Comparison of ENCODE assay signal across 8 cellular contexts in the genomic region with DNA sequence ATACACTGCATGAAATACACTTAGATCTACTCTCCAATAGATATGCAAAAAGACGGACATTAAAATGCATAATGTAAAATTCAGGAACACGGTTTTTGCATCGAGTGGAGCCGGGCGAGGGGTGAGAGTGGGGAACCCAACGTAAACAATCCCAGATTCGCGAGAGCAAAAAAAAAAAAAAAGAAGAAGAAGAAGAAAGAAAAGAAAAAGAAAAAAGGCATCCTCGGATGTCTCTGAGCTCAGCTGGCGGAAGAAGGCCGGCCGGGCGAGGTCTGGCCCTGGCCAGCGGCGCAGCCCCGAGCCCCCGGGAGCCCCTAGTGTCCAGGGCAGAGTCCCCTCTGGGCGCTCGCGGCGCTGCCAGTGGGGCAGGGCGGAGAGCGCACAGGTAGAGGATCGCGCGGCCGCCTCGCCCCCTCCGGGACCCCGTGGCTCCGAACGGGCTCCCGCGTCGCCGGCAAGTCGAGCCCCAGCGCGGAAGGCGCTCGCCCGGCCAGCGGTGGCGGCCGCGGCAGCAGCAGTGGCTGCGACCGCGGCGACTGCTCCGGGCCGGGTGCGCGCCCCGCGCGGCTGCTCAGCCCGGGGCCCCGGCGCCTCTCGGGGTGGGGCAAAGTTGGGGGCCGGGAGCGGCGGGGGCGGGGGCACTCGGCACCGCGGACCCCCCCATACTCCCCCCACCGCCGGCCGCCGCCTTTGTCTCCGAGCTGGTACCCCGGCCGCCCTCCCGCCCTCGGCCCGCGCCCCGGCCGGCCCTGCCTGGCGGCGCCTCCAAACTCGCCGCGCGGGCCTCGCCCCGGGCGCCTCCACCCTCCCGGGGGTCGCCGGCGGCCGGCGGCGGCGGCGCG. TPM values are rescaled to one million over a fixed set of nuclear protein-coding genes. Genes with fewer than 3 reads are reported as not detected.
DNase-seq lines count a peak whose midpoint lies in the region; ATAC-seq, FAIRE-seq and TF ChIP-seq lines count a peak whose summit lies in the region.

No MANE protein-coding gene starts in this region.

- H3K4me3 ChIP-seq in IMR-90 (ENCODE audit: insufficient read depth, low read depth, low read length) (peak overlapping the region; percentile 82), testis (peak overlapping the region; percentile 68 to 80)

- dilution Hi-C loops in IMR-90 (cut with HindIII; ENCODE audit: low sequenced_read_pairs, unreplicated experiment), result no loop called here

- H3K27me3 Mint-ChIP-seq in brain, result peaks cover 53% of the 10 kb centered on the region

- no TSS peak for BruUV-seq in IMR-90 (replicated peaks; lab: Mats Ljungman, UMichigan)

- H3K56ac ChIP-seq in IMR-90 (ENCODE audit: extremely low read depth, insufficient read depth, low read length), result peak overlapping the region; percentile 63; the same call in 1 of the 2 replicates

- peak overlapping the region; percentile 99 for H3K4me2 ChIP-seq in IMR-90 (ENCODE audit: low read depth, low read length)

- peak overlapping the region; percentile 16; the same call in 2 of the 3 replicates for H2BK15ac ChIP-seq in IMR-90 (ENCODE audit: low read depth, low read length)

- no peak overlapping the region for H2AK5ac ChIP-seq in IMR-90 (ENCODE audit: low read depth, low read length)

- peak overlapping the region in 3 of 5 experiments; percentile 46 to 93 (median 88) for H3K27ac Mint-ChIP-seq in brain

- peak overlapping the region; percentile 91 for H3K18ac ChIP-seq in IMR-90 (ENCODE audit: low read depth, low read length)

- TF ChIP-seq CTCF in GM12873 (IDR thresholded peaks at IDR 0.05; ENCODE audit: insufficient read depth, low read depth, low read length, missing control alignments), result peak; percentile 21
- 0 out of 2 replicates have a peak, but pooled peaks have one; percentile 21 for TF ChIP-seq CTCF in IMR-90 (conservative IDR thresholded peaks at IDR 0.05; ENCODE audit: low read depth, low read length)
- peak in 1 of 2 experiments; percentile 34 for TF ChIP-seq CTCF in brain (conservative IDR thresholded peaks at IDR 0.05)
- TF ChIP-seq CTCF in testis (IDR thresholded peaks at IDR 0.05), result peak in 1 of 3 experiments; percentile 13
- no peak for TF ChIP-seq CTCF in D721Med (IDR thresholded peaks at IDR 0.05; ENCODE audit: insufficient read depth, missing control alignments)

- peak overlapping the region; percentile 28 for H2AK9ac ChIP-seq in IMR-90 (replicated peaks; ENCODE audit: low read depth, low read length, poor library complexity)

- POLR2A ChIA-PET in IMR-90 (lab: Charles Lee; ENCODE audit: unreplicated experiment), result interaction anchor here (0.7 kb wide), 1 partner anchor 151 kb away, joined by 3 read pairs; no protein-coding TSS in a partner anchor

- H3K36me3 ChIP-seq in IMR-90 (ENCODE audit: control insufficient read depth, insufficient read depth, low read length) (no peaks in the 10 kb centered on the region), testis (ENCODE audit: low read depth, missing control alignments) (no peaks in the 10 kb centered on the region)

- peak overlapping the region; percentile 86 for H3K27ac ChIP-seq in IMR-90 (ENCODE audit: insufficient read depth, low read length)
- peak overlapping the region; percentile 80 to 94 for H3K27ac ChIP-seq in testis

- 1% methylated on average over 21 of the region's 100 CpGs; no CpG with 5 or more reads in 1 of the 2 experiments for WGBS in IMR-90 (ENCODE audit: extremely low coverage in 2 of 2, insufficient read length in 1 of 2), 2 experiments
- WGBS in testis, 2 donors, result 1 to 2% methylated on average over 23 to 46 of the region's 100 CpGs

- H4K91ac ChIP-seq in IMR-90 (ENCODE audit: insufficient read depth, low read depth, low read length), result peak overlapping the region; percentile 37

- H3K4me1 Mint-ChIP-seq in brain, result peaks cover 35% of the 10 kb centered on the region

- H3K9me3 ChIP-seq in IMR-90 (ENCODE audit: control insufficient read depth, insufficient read depth, low read length) (no peaks in the 10 kb centered on the region), testis (no peaks in the 10 kb centered on the region)

- peak overlapping the region; percentile 12; the same call in 1 of the 2 replicates for H4K5ac ChIP-seq in IMR-90 (ENCODE audit: low read depth, low read length)

- peak overlapping the region in 3 of 5 experiments; percentile 65 to 95 (median 92) for H3K4me3 Mint-ChIP-seq in brain

- H3K4ac ChIP-seq in IMR-90 (ENCODE audit: low read depth, low read length), result peak overlapping the region; percentile 62; the same call in 1 of the 2 replicates

- H2BK20ac ChIP-seq in IMR-90 (ENCODE audit: low read depth, low read length), result 0 out of 2 replicates have a peak overlapping the region, but pooled peaks have one; percentile 19

- in situ Hi-C loops in IMR-90 (cut with MboI; ENCODE audit: low sequenced_read_pairs), result loop anchor here (10.0 to 25.0 kb wide), 2 partner anchors 213 to 1230 kb away; partner anchors contain the start of gene PSMD7

- H3K9me1 ChIP-seq in IMR-90 (ENCODE audit: insufficient read depth, low read length), result no peaks in the 10 kb centered on the region

- DNase-seq in IMR-90 (no peak), left lobe of liver (ENCODE audit: low spot score) (no peak), testis (peak; percentile 40), activated gamma-delta T cell (lab: John Stamatoyannopoulos, UW) (no peak), D721Med (ENCODE audit: insufficient read length, low spot score) (no peak)

- TF ChIP-seq POLR2A in IMR-90 (IDR thresholded peaks at IDR 0.05; ENCODE audit: low read depth, low read length), result peak; percentile 39; the same call in 1 of the 2 replicates
- no peak for TF ChIP-seq POLR2A in testis (IDR thresholded peaks at IDR 0.05)

- peak overlapping the region; percentile 89; the same call in 1 of the 2 replicates for H3K23ac ChIP-seq in IMR-90 (ENCODE audit: low read depth, low read length)

- peaks cover 28% of the 10 kb centered on the region for H3K4me1 ChIP-seq in IMR-90 (ENCODE audit: control insufficient read depth, insufficient read depth, low read length)
- H3K4me1 ChIP-seq in testis, result peaks cover 9% of the 10 kb centered on the region

- intact Hi-C loops in IMR-90 (cut with micrococcal nuclease) (loop anchor here (2.0 to 10.0 kb wide), 6 partner anchors 225 to 933 kb away; no protein-coding TSS in a partner anchor), testis (cut with DNase I; ENCODE audit: low total_unique reads) (loop anchor here (5.0 kb wide), 1 partner anchor 120 kb away; no protein-coding TSS in a partner anchor)

- H3K27me3 ChIP-seq in IMR-90 (ENCODE audit: control insufficient read depth, insufficient read depth, low read length) (no peaks in the 10 kb centered on the region), testis (no peaks in the 10 kb centered on the region)

- peak overlapping the region; percentile 97 for H3K9ac ChIP-seq in IMR-90 (ENCODE audit: low read depth, low read length)

- peak; percentile 44 for ATAC-seq in GM21526 (IDR thresholded peaks at IDR 0.05; ENCODE audit: low FRiP score, unreplicated experiment)
- peak; percentile 16 for ATAC-seq in IMR-90 (ENCODE audit: low read depth)
- ATAC-seq in left lobe of liver, result peak; percentile 45

- no peaks in the 10 kb centered on the region for H3K36me3 Mint-ChIP-seq in brain

- H2BK120ac ChIP-seq in IMR-90 (ENCODE audit: low read depth, low read length), result peak overlapping the region; percentile 82

- peak overlapping the region; percentile 27 to 55; a peak in 3 of 4 replicates for H4K8ac ChIP-seq in IMR-90 (ENCODE audit: low read depth in 2 of 2, low read length in 2 of 2)

- peak overlapping the region; percentile 76 for H2BK5ac ChIP-seq in IMR-90 (ENCODE audit: low read depth, low read length, poor library complexity, severe bottlenecking)

- CTCF ChIA-PET in IMR-90 (lab: Yijun Ruan, JAX), result no interaction called here

- peaks cover 0 to 2% (median 0%) of the 10 kb centered on the region in 5 experiments for H3K9me3 Mint-ChIP-seq in brain

- FAIRE-seq in D721Med (lab: Jason Lieb, UNC), result no peak

- peaks cover 16 to 40% of the 10 kb centered on the region in 2 experiments; a peak in 3 of 4 replicates for H3K79me1 ChIP-seq in IMR-90 (ENCODE audit: low read depth in 1 of 2, low read length in 2 of 2)

- no peaks in the 10 kb centered on the region for H4K20me1 ChIP-seq in IMR-90 (ENCODE audit: insufficient read depth, low read length)

- H2AFZ ChIP-seq in IMR-90 (replicated peaks; ENCODE audit: low read length, poor library complexity), result peak overlapping the region; percentile 92

- H3K14ac ChIP-seq in IMR-90 (replicated peaks; ENCODE audit: low read depth, low read length), result peak overlapping the region; percentile 69; the same call in 1 of the 2 replicates

- TF ChIP-seq RAD21 in IMR-90 (IDR thresholded peaks at IDR 0.05; ENCODE audit: low read length), result no peak

TF ChIP-seq in IMR-90, 13 proteins besides CTCF, POLR2A, EP300 and RAD21:
- TF ChIP-seq MAZ (IDR thresholded peaks at IDR 0.05; ENCODE audit: borderline replicate concordance, low read depth, low read length) (peak; percentile 11; the same call in 1 of the 2 replicates), BHLHE40 (IDR thresholded peaks at IDR 0.05; ENCODE audit: low read depth, low read length) (no peak), RFX5 (IDR thresholded peaks at IDR 0.05; ENCODE audit: low read depth, low read length) (no peak), MAFK (IDR thresholded peaks at IDR 0.05; ENCODE audit: low read depth, low read length) (no peak)
TF ChIP-seq in IMR-90: peak in this region for 1.

RNA-seq across cellular contexts. Expression of gene ZFHX3, which starts 9.7 kb away (rescaled TPM):
- total RNA-seq in IMR-90 (2012; rRNA removed), result 1.4 and 2.2 TPM in 2 replicates
- polyA plus RNA-seq in IMR-90 (2012; rRNA removed), result 1.7 and 2.0 TPM in 2 replicates
- polyA plus RNA-seq in IMR-90 (2012; cell fraction: cytosol; rRNA removed), result 0.78 and 1.1 TPM in 2 replicates
- 1.9 and 2.8 TPM in 2 replicates for polyA plus RNA-seq in IMR-90 (2012; cell fraction: nucleus; rRNA removed; ENCODE audit: low replicate concordance)
- polyA plus RNA-seq in brain (ENCODE audit: insufficient read depth, low read depth, low replicate concordance), result 7.6 TPM
- 8.9 TPM for total RNA-seq in left lobe of liver
- total RNA-seq in testis, result 10 to 100 TPM; 15.7 to 19.9 TPM
- polyA plus RNA-seq in testis (ENCODE audit: insufficient read depth, low read depth, low replicate concordance), result 3.3 TPM
